Comparison of ENCODE assay signal across 8 cellular contexts in genomic region chr17:68205808-68206563, GRCh38. TPM values are rescaled to one million over a fixed set of nuclear protein-coding genes. Genes with fewer than 3 reads are reported as not detected.
A peak's percentile ranks its signal among the peaks of the same experiment; 100 is the strongest.
DNase-seq lines count a peak whose midpoint lies in the region; ATAC-seq, FAIRE-seq and TF ChIP-seq lines count a peak whose summit lies in the region.
"Not testable (repeated sequence)": the region's sequence is repeated elsewhere in the genome, so short reads cannot be mapped to it uniquely, and the experiment has no call there.

No MANE protein-coding gene starts in this region.

- H3K27me3 ChIP-seq in SJSA1 (replicated peaks) (peaks cover 10% of the 10 kb centered on the region; the same call in 1 of the 2 replicates), neural progenitor cell (peaks cover 42% of the 10 kb centered on the region)
- not testable (repeated sequence) for H3K27me3 ChIP-seq in astrocyte (ENCODE audit: insufficient read depth, low read length); heart left ventricle

- peak overlapping the region; percentile 88 to 98 (median 97) for H3K4me3 Mint-ChIP-seq in IgD-negative memory B cell
- peak overlapping the region; percentile 85 for H3K4me3 Mint-ChIP-seq in astrocyte (ENCODE audit: unreplicated experiment)
- peak overlapping the region; percentile 93 for H3K4me3 Mint-ChIP-seq in neural progenitor cell

- H3K4me1 ChIP-seq in HEK293 (ENCODE audit: control insufficient read depth, insufficient read depth, low read length); SJSA1 (replicated peaks); astrocyte (ENCODE audit: insufficient read depth, low read length); neural progenitor cell; urinary bladder (ENCODE audit: insufficient read depth): not testable (repeated sequence)
- peaks cover 0 to 22% (median 7%) of the 10 kb centered on the region in 12 donors for H3K4me1 ChIP-seq in heart left ventricle

- H2AFZ ChIP-seq in astrocyte (ENCODE audit: low read depth, low read length) (peak overlapping the region; percentile 79), neural progenitor cell (replicated peaks) (peak overlapping the region; percentile 66)

- peak in 2 of 4 donors; percentile 13 to 27 for ATAC-seq in heart left ventricle

- H3K27ac ChIP-seq in HEK293 (ENCODE audit: extremely low read depth, low read depth, low read length) (peak overlapping the region; percentile 79; the same call in 1 of the 2 replicates), heart left ventricle (peak overlapping the region; percentile 74 to 92 (median 86)), neural progenitor cell (peak overlapping the region; percentile 0), urinary bladder (ENCODE audit: low read depth) (peak overlapping the region; percentile 96)
- H3K27ac ChIP-seq in SJSA1; astrocyte (ENCODE audit: low read depth, low read length): not testable (repeated sequence)

- H3K36me3 Mint-ChIP-seq in IgD-negative memory B cell; astrocyte (ENCODE audit: low read depth, unreplicated experiment): not testable (repeated sequence)
- peaks cover 14% of the 10 kb centered on the region for H3K36me3 Mint-ChIP-seq in neural progenitor cell

- POLR2A ChIA-PET in HEK293 (lab: Yijun Ruan, JAX): interaction anchor here (0.6 to 3.1 kb wide), 4 partner anchors 42 to 1019 kb away, joined by 4 to 19 read pairs (median 8); partner anchors contain the start of genes AMZ2, KPNA2 and WIPI1

- not testable (repeated sequence) for H3K79me2 ChIP-seq in astrocyte (ENCODE audit: insufficient read depth, low read length)
- peaks cover 14% of the 10 kb centered on the region for H3K79me2 ChIP-seq in neural progenitor cell (ENCODE audit: low read depth)

- DNase-seq in GM12892 (ENCODE audit: insufficient read length); astrocyte (ENCODE audit: low read depth); heart left ventricle: not testable (repeated sequence)
- DNase-seq in SJSA1 (ENCODE audit: low read depth in 1 of 2, low spot score in 2 of 2) (peak in 1 of 2 experiments; percentile 21), neural progenitor cell (ENCODE audit: low spot score) (peak; percentile 18)

- FAIRE-seq in GM12892 (lab: Jason Lieb, UNC): peak; percentile 95
- not testable (repeated sequence) for FAIRE-seq in astrocyte (lab: Jason Lieb, UNC)

- H3K4me3 ChIP-seq in HEK293 (ENCODE audit: low read depth, low read length): peak overlapping the region; percentile 90
- H3K4me3 ChIP-seq in SJSA1: peak overlapping the region; percentile 74
- H3K4me3 ChIP-seq in astrocyte (ENCODE audit: insufficient read depth, low read depth, low read length): peak overlapping the region; percentile 60
- peak overlapping the region; percentile 45 to 90 (median 78) for H3K4me3 ChIP-seq in heart left ventricle
- H3K4me3 ChIP-seq in neural progenitor cell: peak overlapping the region; percentile 90
- H3K4me3 ChIP-seq in urinary bladder (ENCODE audit: low read depth, low read length): peak overlapping the region; percentile 95

- not testable (repeated sequence) for TF ChIP-seq POLR2A in GM12892 (IDR thresholded peaks at IDR 0.05; ENCODE audit: low read depth, low read length); heart left ventricle (IDR thresholded peaks at IDR 0.05)

- H3K9me3 Mint-ChIP-seq in IgD-negative memory B cell; astrocyte (ENCODE audit: unreplicated experiment); neural progenitor cell: not testable (repeated sequence)

- TF ChIP-seq CTCF in HEK293 (tag by site-specific recombination; IDR thresholded peaks at IDR 0.05); astrocyte (IDR thresholded peaks at IDR 0.05; ENCODE audit: insufficient read depth, low read depth, low read length); heart left ventricle (IDR thresholded peaks at IDR 0.05); neural progenitor cell (IDR thresholded peaks at IDR 0.05): not testable (repeated sequence)

- intact Hi-C loops in heart left ventricle (cut with DNase I): loop anchor here in 5 of 10 donors (5.0 to 10.0 kb wide), 4 partner anchors 34 to 259 kb away; partner anchors contain the start of gene AMZ2 (in 4 of the 5)

- H3K27ac Mint-ChIP-seq in IgD-negative memory B cell: peak overlapping the region; percentile 94 to 95 (median 95)
- H3K27ac Mint-ChIP-seq in astrocyte (ENCODE audit: unreplicated experiment): not testable (repeated sequence)
- peak overlapping the region; percentile 94 for H3K27ac Mint-ChIP-seq in neural progenitor cell

- WGBS in heart left ventricle, 4 donors: 1 to 3% (median 2%) methylated on average over 19 to 49 of the region's 49 CpGs
- WGBS in urinary bladder: 2% methylated on average over 49 of the region's 49 CpGs

- H3K4me2 ChIP-seq in astrocyte (ENCODE audit: low read length) (peak overlapping the region; percentile 91), neural progenitor cell (peak overlapping the region; percentile 99)

- H3K9me3 ChIP-seq in HEK293 (ENCODE audit: control insufficient read depth, insufficient read depth, low read depth, low read length); SJSA1 (replicated peaks); astrocyte (ENCODE audit: insufficient read depth, low read depth, low read length); heart left ventricle; neural progenitor cell (ENCODE audit: low read depth): not testable (repeated sequence)

- not testable (repeated sequence) for H3K27me3 Mint-ChIP-seq in IgD-negative memory B cell
- peaks cover 20% of the 10 kb centered on the region for H3K27me3 Mint-ChIP-seq in astrocyte (ENCODE audit: low read depth, unreplicated experiment)
- H3K27me3 Mint-ChIP-seq in neural progenitor cell (ENCODE audit: insufficient read depth, low read depth): peaks cover 28% of the 10 kb centered on the region

- CTCF ChIA-PET in HEK293 (lab: Yijun Ruan, JAX): interaction anchor here (0.6 to 7.8 kb wide), 7 partner anchors 8 to 372 kb away, joined by 3 to 101 read pairs (median 3); no protein-coding TSS in a partner anchor

- not testable (repeated sequence) for H3F3A ChIP-seq in neural progenitor cell (ENCODE audit: low read depth)

- not testable (repeated sequence) for H4K20me1 ChIP-seq in astrocyte (ENCODE audit: insufficient read depth, low read length); neural progenitor cell (ENCODE audit: low read depth)

- H3K36me3 ChIP-seq in HEK293 (ENCODE audit: control insufficient read depth in 2 of 2, insufficient read depth in 1 of 2, low read length in 2 of 2) (peaks cover 12 to 20% of the 10 kb centered on the region in 2 experiments), heart left ventricle (peaks cover 0 to 19% (median 8%) of the 10 kb centered on the region in 9 donors)
- H3K36me3 ChIP-seq in SJSA1; astrocyte (ENCODE audit: insufficient read depth, low read length); neural progenitor cell; urinary bladder (ENCODE audit: insufficient read depth): not testable (repeated sequence)

- H3K9ac ChIP-seq in astrocyte (ENCODE audit: low read length) (peak overlapping the region; percentile 78), neural progenitor cell (peak overlapping the region; percentile 19)

- H3K4me1 Mint-ChIP-seq in IgD-negative memory B cell (peaks cover 8 to 25% (median 22%) of the 10 kb centered on the region in 3 donors), neural progenitor cell (peaks cover 15% of the 10 kb centered on the region)
- not testable (repeated sequence) for H3K4me1 Mint-ChIP-seq in astrocyte (ENCODE audit: low read depth, unreplicated experiment)

TF ChIP-seq in HEK293, 187 proteins besides CTCF, POLR2A, EP300 and RAD21 (continues in another document):
- TF ChIP-seq ZNF777 (tag by site-specific recombination; IDR thresholded peaks at IDR 0.05; ENCODE audit: borderline replicate concordance) (peak; percentile 69; the same call in 1 of the 2 replicates), ZNF394 (tag by site-specific recombination; IDR thresholded peaks at IDR 0.05; ENCODE audit: borderline replicate concordance) (0 out of 2 replicates have a peak, but pooled peaks have one; percentile 11), ZNF366 (tag by site-specific recombination; conservative IDR thresholded peaks at IDR 0.05) (0 out of 2 replicates have a peak, but pooled peaks have one; percentile 12)

RNA-seq across cellular contexts. Expression of gene AMZ2, which starts 41.9 kb away (rescaled TPM):
- polyA plus RNA-seq in GM12892 (2012; ENCODE audit: missing spikeins): 118 TPM
- polyA plus RNA-seq in IgD-negative memory B cell (80.0 TPM), heart left ventricle (10 to 100 TPM; 52.9 to 89.1 TPM), urinary bladder (54.1 TPM)
- total RNA-seq in SJSA1 (2014; rRNA removed; shearing (Covaris generic)): 148 and 174 TPM in 2 replicates
- total RNA-seq in astrocyte (76.2 and 78.0 TPM in 2 replicates), heart left ventricle (100 to 1,000 TPM in 4 of 9 donors, 10 to 100 TPM in 5; 59.0 to 141 (median 91.3) TPM), neural progenitor cell (ENCODE audit: low replicate concordance) (99.0 and 150 TPM in 2 replicates), urinary bladder (45.8 TPM)
